Comparison of ENCODE assay signal across 24 cellular contexts in genomic region chr20:17439897-17440296, GRCh38.
"Had no signal": no experiment of that assay in that cellular context is flagged by ENCODE, and none has a peak within 500 bp of the region (broad histone marks: within the 10 kb centered on the region; RNA-seq: fewer than 3 reads in every experiment).

No MANE protein-coding gene starts in this region.

- H3K27ac Mint-ChIP-seq: immature natural killer cell; naive thymus-derived CD4-positive, alpha-beta T cell; natural killer cell treated with Interleukin-12 subunit alpha and Interleukin-12 subunit beta and Interleukin-15 and Interleukin-18, amount 100 ng/mL, for 72 hours; progenitor cell of endocrine pancreas; stimulated activated memory B cell treated with anti-CD40 and anti-IgM and Interleukin-4, amounts not matched to agents 10 μg/mL and 1 μg/mL and 100 μg/mL, for 72 hours; type B pancreatic cell had no signal

- H3K4me2 ChIP-seq: smooth muscle cell had no signal

- H3K27me3 ChIP-seq: ovary, right atrium auricular region, right lobe of liver, tibial nerve, uterus had no signal

- H3K4me1 ChIP-seq: left ventricle myocardium inferior, right atrium auricular region, right lobe of liver, tibial nerve, uterus had no signal

- DNase-seq: immature natural killer cell; left ventricle myocardium inferior; midbrain; mucosa of descending colon; naive thymus-derived CD4-positive, alpha-beta T cell; ovary; right lobe of liver; stimulated activated CD4-positive, alpha-beta T cell treated with anti-CD3 and anti-CD28 coated beads, Interleukin-1b, Interleukin-23, amount 100 ng/mL, for 48 hours; stimulated activated CD4-positive, alpha-beta T cell treated with anti-CD3 and anti-CD28 coated beads, Interleukin-2, amount 100 ng/mL, for 48 hours; stimulated activated CD4-positive, alpha-beta T cell treated with anti-CD3 and anti-CD28 coated beads, Interleukin-4, amount 100 ng/mL, for 4 hours; stimulated activated CD8-positive, alpha-beta memory T cell treated with anti-CD3 and anti-CD28 coated beads, Interleukin-4, amount 100 ng/mL, for 48 hours; stimulated activated naive CD4-positive, alpha-beta T cell treated with Interleukin-2 at 50 U/mL for 16 hours; stimulated activated naive CD8-positive, alpha-beta T cell treated with anti-CD3 and anti-CD28 coated beads, Interleukin-15, amount 100 ng/mL, for 72 hours; substantia nigra; uterus had no signal

- FAIRE-seq: islet of Langerhans had no signal

- H3K9me3 Mint-ChIP-seq: natural killer cell treated with Interleukin-12 subunit alpha and Interleukin-12 subunit beta and Interleukin-15 and Interleukin-18, amount 100 ng/mL, for 72 hours; stimulated activated memory B cell treated with anti-CD40 and anti-IgM and Interleukin-4, amounts not matched to agents 10 μg/mL and 1 μg/mL and 100 μg/mL, for 72 hours; type B pancreatic cell had no signal

- H3K4me3 ChIP-seq: left ventricle myocardium inferior, lung, mucosa of descending colon, ovary, right atrium auricular region, right lobe of liver, smooth muscle cell, tibial nerve, uterus had no signal

- H3K27ac ChIP-seq: left ventricle myocardium inferior, ovary, right atrium auricular region, right lobe of liver, tibial nerve, uterus had no signal

- H3K36me3 Mint-ChIP-seq: immature natural killer cell; natural killer cell treated with Interleukin-12 subunit alpha and Interleukin-12 subunit beta and Interleukin-15 and Interleukin-18, amount 100 ng/mL, for 72 hours; stimulated activated memory B cell treated with anti-CD40 and anti-IgM and Interleukin-4, amounts not matched to agents 10 μg/mL and 1 μg/mL and 100 μg/mL, for 72 hours; type B pancreatic cell had no signal

- H3K36me3 ChIP-seq: left ventricle myocardium inferior, ovary, right atrium auricular region, right lobe of liver, tibial nerve, uterus had no signal

- H3K4me1 Mint-ChIP-seq: immature natural killer cell; naive thymus-derived CD4-positive, alpha-beta T cell; stimulated activated memory B cell treated with anti-CD40 and anti-IgM and Interleukin-4, amounts not matched to agents 10 μg/mL and 1 μg/mL and 100 μg/mL, for 72 hours; stimulated activated naive CD8-positive, alpha-beta T cell treated with anti-CD3 and anti-CD28 coated beads, Interleukin-15, amount 100 ng/mL, for 72 hours had no signal

- ATAC-seq: mucosa of descending colon; naive thymus-derived CD4-positive, alpha-beta T cell; natural killer cell treated with Interleukin-12 subunit alpha and Interleukin-12 subunit beta and Interleukin-15 and Interleukin-18, amount 100 ng/mL, for 72 hours; right lobe of liver; stimulated activated memory B cell treated with anti-CD40 and anti-IgM and Interleukin-4, amounts not matched to agents 10 μg/mL and 1 μg/mL and 100 μg/mL, for 72 hours; stimulated activated naive CD8-positive, alpha-beta T cell treated with anti-CD3 and anti-CD28 coated beads, Interleukin-15, amount 100 ng/mL, for 72 hours had no signal

- H3K4me3 Mint-ChIP-seq: immature natural killer cell; naive thymus-derived CD4-positive, alpha-beta T cell; natural killer cell treated with Interleukin-12 subunit alpha and Interleukin-12 subunit beta and Interleukin-15 and Interleukin-18, amount 100 ng/mL, for 72 hours; stimulated activated memory B cell treated with anti-CD40 and anti-IgM and Interleukin-4, amounts not matched to agents 10 μg/mL and 1 μg/mL and 100 μg/mL, for 72 hours; stimulated activated naive CD8-positive, alpha-beta T cell treated with anti-CD3 and anti-CD28 coated beads, Interleukin-15, amount 100 ng/mL, for 72 hours; type B pancreatic cell had no signal

- H3K9me3 ChIP-seq: mucosa of descending colon, ovary, right lobe of liver, uterus had no signal
